Comparison of ENCODE assay signal across 8 cellular contexts in genomic region chr6:112180095-112180820, GRCh38.
A peak's percentile ranks its signal among the peaks of the same experiment; 100 is the strongest.
DNase-seq lines count a peak whose midpoint lies in the region; TF ChIP-seq lines count a peak whose summit lies in the region.

No MANE protein-coding gene starts in this region.

- no peaks in the 10 kb centered on the region for H3K27me3 ChIP-seq in H7 (ENCODE audit: control insufficient read depth, insufficient read depth, low read length)

- H3K9me3 Mint-ChIP-seq in brain, result no peaks in the 10 kb centered on the region

- no peaks in the 10 kb centered on the region for H3K27me3 Mint-ChIP-seq in brain

- no peak overlapping the region for H3K4me3 Mint-ChIP-seq in brain

- H3K27ac Mint-ChIP-seq in brain, result peak overlapping the region in 2 of 5 experiments; percentile 73 to 78

- peaks cover 43% of the 10 kb centered on the region for H3K4me1 Mint-ChIP-seq in brain

- H3K4me3 ChIP-seq in H7 (ENCODE audit: insufficient read depth, low read depth, low read length), result no peak overlapping the region

- TF ChIP-seq CTCF in brain (conservative IDR thresholded peaks at IDR 0.05), result peak; percentile 91

- H3K36me3 ChIP-seq in H7 (replicated peaks; ENCODE audit: control insufficient read depth, insufficient read depth, low read length), result no peaks in the 10 kb centered on the region

- H3K36me3 Mint-ChIP-seq in brain, result peaks cover 14% of the 10 kb centered on the region

- peak; percentile 45 to 67 for DNase-seq in activated CD4-positive, alpha-beta T cell treated with anti-CD3 and anti-CD28 coated beads for 4 hours
- no peak for DNase-seq in activated CD4-positive, alpha-beta T cell treated with anti-CD3 and anti-CD28 coated beads for 1 hour
- DNase-seq in H7, result peak; percentile 33
- DNase-seq in M059J (ENCODE audit: low read depth), result peak; percentile 90
- peak; percentile 90 for DNase-seq in RKO (ENCODE audit: low spot score)
- peak; percentile 89 for DNase-seq in iris pigment epithelial cell (ENCODE audit: low read depth)
- DNase-seq in stimulated activated CD4-positive, alpha-beta T cell treated with anti-CD3 and anti-CD28 coated beads, TNF-alpha, amount 100 ng/mL, for 24 hours (ENCODE audit: low read depth in 3 of 3), result peak in 2 of 3 experiments; percentile 19 to 39
